In the genomic region with DNA sequence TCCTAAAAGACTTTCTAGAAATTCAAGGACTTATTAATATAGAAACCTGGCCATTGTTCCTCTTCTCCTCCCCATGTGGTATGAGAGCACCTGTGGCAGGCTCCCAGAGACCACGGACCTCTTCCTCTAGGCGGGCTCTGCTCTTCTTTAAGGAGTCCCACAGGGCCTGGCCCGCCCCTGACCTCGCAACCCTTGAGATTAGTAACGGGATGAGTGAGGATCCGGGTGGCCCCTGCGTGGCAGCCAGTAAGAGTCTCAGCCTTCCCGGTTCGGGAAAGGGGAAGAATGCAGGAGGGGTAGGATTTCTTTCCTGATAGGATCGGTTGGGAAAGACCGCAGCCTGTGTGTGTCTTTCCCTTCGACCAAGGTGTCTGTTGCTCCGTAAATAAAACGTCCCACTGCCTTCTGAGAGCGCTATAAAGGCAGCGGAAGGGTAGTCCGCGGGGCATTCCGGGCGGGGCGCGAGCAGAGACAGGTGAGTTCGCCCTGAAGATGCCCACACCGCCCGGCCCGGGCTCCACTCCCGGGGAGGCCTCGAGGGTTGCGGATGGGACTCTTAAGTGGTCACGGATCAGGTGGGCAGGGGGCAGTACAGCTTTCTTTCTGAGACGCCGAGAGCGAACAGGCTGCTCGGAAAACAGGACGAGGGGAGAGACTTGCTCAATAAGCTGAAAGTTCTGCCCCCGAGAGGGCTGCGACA, we compare ENCODE assay signal across 8 cellular contexts. TPM values are rescaled to one million over a fixed set of nuclear protein-coding genes. Genes with fewer than 3 reads are reported as not detected.
A peak's percentile ranks its signal among the peaks of the same experiment; 100 is the strongest.
DNase-seq lines count a peak whose midpoint lies in the region; ATAC-seq and TF ChIP-seq lines count a peak whose summit lies in the region.

TSS of gene SLC26A4 (plus strand) at position 448 of the 700 bp plus-strand sequence. CDS start 814 bp downstream, outside the sequence.

- no peak within 1 kb of the TSS for H4K12ac ChIP-seq in trophoblast cell (ENCODE audit: low read depth, low read length)

- H3K9me3 ChIP-seq in trophoblast cell (ENCODE audit: insufficient read depth, low read depth, low read length): peaks cover 6% of the 10 kb centered on the region

- CTCF ChIA-PET in GM10248 (lab: Yijun Ruan, JAX): no interaction called here

- peak within 1 kb of the TSS; percentile 30 for H2AFZ ChIP-seq in trophoblast cell (ENCODE audit: insufficient read depth, low read length, poor library complexity)

- H3K4me3 ChIP-seq in fibroblast of the aortic adventitia (ENCODE audit: low read depth, low read length): peak within 1 kb of the TSS; percentile 68
- peak within 1 kb of the TSS; percentile 63 for H3K4me3 ChIP-seq in trophoblast cell (ENCODE audit: low read depth, low read length)

- peaks cover 15% of the 10 kb centered on the region in 2 experiments for H3K4me1 ChIP-seq in trophoblast cell (ENCODE audit: control insufficient read depth in 1 of 2, insufficient read depth in 2 of 2, low read length in 2 of 2)

- no peaks in the 10 kb centered on the region for H3K36me3 ChIP-seq in trophoblast cell (ENCODE audit: control insufficient read depth in 1 of 2, insufficient read depth in 2 of 2, low read length in 2 of 2)

- peak within 1 kb of the TSS; percentile 94 for H3K4me2 ChIP-seq in trophoblast cell (ENCODE audit: low read length)

- H3K9ac ChIP-seq in trophoblast cell (ENCODE audit: low read length): no peak within 1 kb of the TSS

- H3K27me3 ChIP-seq in trophoblast cell (ENCODE audit: insufficient read depth, low read length): peaks cover 30% of the 10 kb centered on the region

- H3K79me1 ChIP-seq in trophoblast cell (ENCODE audit: low read length): no peaks in the 10 kb centered on the region

- no peaks in the 10 kb centered on the region for H3K79me2 ChIP-seq in trophoblast cell (ENCODE audit: control insufficient read depth, insufficient read depth, low read length, poor library complexity)

- TF ChIP-seq CTCF in GM10248 (IDR thresholded peaks at IDR 0.05; ENCODE audit: control extremely low read depth, extremely low read depth, low read depth, missing control alignments) (no peak), fibroblast of the aortic adventitia (IDR thresholded peaks at IDR 0.05; ENCODE audit: insufficient read depth, low read length) (no peak)

- H3K23ac ChIP-seq in trophoblast cell (ENCODE audit: low read length): no peak within 1 kb of the TSS

- no peak within 1 kb of the TSS for H3K18ac ChIP-seq in trophoblast cell (ENCODE audit: low read length)

- no peak within 1 kb of the TSS for H4K8ac ChIP-seq in trophoblast cell (ENCODE audit: low read depth, low read length)

- no peak within 1 kb of the TSS for H2BK120ac ChIP-seq in trophoblast cell (ENCODE audit: insufficient read depth, low read length, poor library complexity)

- DNase-seq in GM10248 (ENCODE audit: extremely low spot score): peak; percentile 44
- DNase-seq in activated CD8-positive, alpha-beta memory T cell treated with anti-CD3 and anti-CD28 coated beads for 24 hours: peak; percentile 71
- no peak for DNase-seq in fibroblast of the aortic adventitia (ENCODE audit: low read depth)
- DNase-seq in trophoblast cell: peak; percentile 73 to 77
- no peak for DNase-seq in RKO (ENCODE audit: low spot score)
- no peak for DNase-seq in putamen (ENCODE audit: low spot score)

- no peak within 1 kb of the TSS for H2BK12ac ChIP-seq in trophoblast cell (ENCODE audit: low read length)

- no peak within 1 kb of the TSS for H3K14ac ChIP-seq in trophoblast cell (ENCODE audit: low read length)

- no peak within 1 kb of the TSS for H4K91ac ChIP-seq in trophoblast cell (ENCODE audit: low read depth, low read length)

- WGBS in trophoblast cell (ENCODE audit: extremely low coverage, insufficient coverage, insufficient read length): no CpG with 5 or more reads among the region's 37 CpGs

- H3K4ac ChIP-seq in trophoblast cell (ENCODE audit: low read depth, low read length): no peak within 1 kb of the TSS

- H2AK5ac ChIP-seq in trophoblast cell (ENCODE audit: low read length): no peak within 1 kb of the TSS

- ATAC-seq in HG02938 (IDR thresholded peaks at IDR 0.05; ENCODE audit: unreplicated experiment) (peak; percentile 48), GM18517 (IDR thresholded peaks at IDR 0.05; ENCODE audit: unreplicated experiment) (no peak)

- no peak within 1 kb of the TSS for H2BK5ac ChIP-seq in trophoblast cell (ENCODE audit: low read depth, low read length, poor library complexity)

- H3K27ac ChIP-seq in trophoblast cell (ENCODE audit: low read depth, low read length): no peak within 1 kb of the TSS

- POLR2A ChIA-PET in GM10248 (lab: Yijun Ruan, JAX): no interaction called here

RNA-seq across cellular contexts. Expression of gene SLC26A4, which starts in this region (rescaled TPM):
- total RNA-seq in fibroblast of the aortic adventitia (ENCODE audit: low replicate concordance): 0.65 and 1.8 TPM in 2 replicates
- 0.11 and 0.12 TPM in 2 replicates for polyA plus RNA-seq in trophoblast cell (2013)

Comparison
In these comparisons a context has a peak if more than half of its experiments do, and no peak if none do; other contexts are left out.
1. DNase-seq: peak in GM10248 (single experiment), activated CD8-positive, alpha-beta memory T cell treated with anti-CD3 and anti-CD28 coated beads for 24 hours (single experiment) and trophoblast cell (2 of 2); none in fibroblast of the aortic adventitia (single experiment), RKO (single experiment) and putamen (single experiment).